13 cellular contexts compared by ENCODE assay signal in the genomic region with DNA sequence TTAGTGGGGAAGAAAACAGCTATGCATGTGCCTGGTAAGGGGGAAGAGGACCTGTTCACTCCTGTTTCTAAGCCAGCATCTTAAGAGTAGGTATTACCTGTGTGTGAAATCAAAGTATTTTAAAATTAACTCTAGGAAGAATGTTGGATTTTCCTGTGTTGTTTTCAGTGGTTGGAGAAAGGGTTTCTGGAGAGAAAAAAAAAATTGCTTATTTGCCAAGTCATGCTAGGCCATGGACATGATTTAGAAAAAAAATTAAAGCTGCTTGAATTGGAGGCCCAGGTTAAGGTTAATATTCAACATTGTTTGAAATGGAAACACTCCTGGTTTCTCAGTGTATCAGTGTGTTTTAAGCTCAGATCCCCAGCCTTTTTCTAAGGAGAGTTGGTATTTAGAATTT. TPM values are rescaled to one million over a fixed set of nuclear protein-coding genes. Genes with fewer than 3 reads are reported as not detected.
DNase-seq lines count a peak whose midpoint lies in the region; ATAC-seq and TF ChIP-seq lines count a peak whose summit lies in the region.
"Had no signal": no experiment of that assay in that cellular context is flagged by ENCODE, and none has a peak within 500 bp of the region (broad histone marks: within the 10 kb centered on the region; RNA-seq: fewer than 3 reads in every experiment).

No MANE protein-coding gene starts in this region.

- H3K36me3 Mint-ChIP-seq in MCF 10A (ENCODE audit: insufficient read depth, unreplicated experiment), result no peaks in the 10 kb centered on the region
- H3K36me3 Mint-ChIP-seq in activated CD8-positive, alpha-beta T cell treated with anti-CD3 and anti-CD28 coated beads for 36 hours (ENCODE audit: low read depth), result no peaks in the 10 kb centered on the region
- H3K36me3 Mint-ChIP-seq in natural killer cell treated with Interleukin-12 subunit alpha and Interleukin-12 subunit beta and Interleukin-15 and Interleukin-18, amount 100 ng/mL, for 72 hours, result no peaks in the 10 kb centered on the region

- POLR2A ChIA-PET in MCF 10A (lab: Yijun Ruan, JAX), result interaction anchor here (0.6 to 5.3 kb wide), 8 partner anchors 12 to 164 kb away, joined by 3 to 49 read pairs (median 4); a partner anchor contains a TSS
- POLR2A ChIA-PET in activated CD8-positive, alpha-beta T cell treated with anti-CD3 and anti-CD28 coated beads for 36 hours (lab: Charles Lee), result interaction anchor here (1.1 to 1.4 kb wide), 2 partner anchors 12 to 153 kb away, joined by 3 read pairs; no protein-coding TSS in a partner anchor

- H3K9me3 Mint-ChIP-seq in MCF 10A (ENCODE audit: unreplicated experiment), result no peaks in the 10 kb centered on the region
- H3K9me3 Mint-ChIP-seq in activated CD8-positive, alpha-beta T cell treated with anti-CD3 and anti-CD28 coated beads for 36 hours, result no peaks in the 10 kb centered on the region
- no peaks in the 10 kb centered on the region for H3K9me3 Mint-ChIP-seq in natural killer cell treated with Interleukin-12 subunit alpha and Interleukin-12 subunit beta and Interleukin-15 and Interleukin-18, amount 100 ng/mL, for 72 hours

- H3K36me3 ChIP-seq in breast epithelium (no peaks in the 10 kb centered on the region), iPS-15b (ENCODE audit: control insufficient read depth, insufficient read depth, low read length) (no peaks in the 10 kb centered on the region)
- H3K36me3 ChIP-seq: BLaER1, brain microvascular endothelial cell had no signal

- no peak overlapping the region for H3K27ac Mint-ChIP-seq in MCF 10A (ENCODE audit: low read depth, unreplicated experiment)
- H3K27ac Mint-ChIP-seq in activated CD8-positive, alpha-beta T cell treated with anti-CD3 and anti-CD28 coated beads for 36 hours, result no peak overlapping the region
- H3K27ac Mint-ChIP-seq in natural killer cell treated with Interleukin-12 subunit alpha and Interleukin-12 subunit beta and Interleukin-15 and Interleukin-18, amount 100 ng/mL, for 72 hours, result no peak overlapping the region

- no peak overlapping the region for H3K27ac ChIP-seq in breast epithelium
- peak overlapping the region; percentile 95 for H3K27ac ChIP-seq in substantia nigra (ENCODE audit: low read depth, low read length, poor library complexity, severe bottlenecking)
- H3K27ac ChIP-seq: brain microvascular endothelial cell had no signal

- DNase-seq in MCF 10A (ENCODE audit: unreplicated experiment) (no peak), breast epithelium (ENCODE audit: low spot score in 2 of 2) (no peak), substantia nigra (lab: John Stamatoyannopoulos, UW) (no peak), NCI-H2227 treated with DMSO at 0.1 percent for 48 hours (lab: John Stamatoyannopoulos, UW) (no peak)
- DNase-seq in activated CD8-positive, alpha-beta T cell treated with anti-CD3 and anti-CD28 coated beads for 36 hours, result no peak
- DNase-seq in natural killer cell treated with Interleukin-12 subunit alpha and Interleukin-12 subunit beta and Interleukin-15 and Interleukin-18, amount 100 ng/mL, for 72 hours (ENCODE audit: low spot score), result no peak
- DNase-seq: kidney glomerular epithelial cell, MV-4-11, NCI-H524 treated with DMSO at 0.1 percent for 48 hours had no signal

- no peaks in the 10 kb centered on the region for H3K27me3 ChIP-seq in breast epithelium
- peaks cover 25% of the 10 kb centered on the region for H3K27me3 ChIP-seq in iPS-15b (ENCODE audit: control insufficient read depth, insufficient read depth, low read length)
- H3K27me3 ChIP-seq: brain microvascular endothelial cell had no signal

- H3K4me1 ChIP-seq in breast epithelium (peaks cover 4% of the 10 kb centered on the region in 2 donors), iPS-15b (ENCODE audit: control insufficient read depth, insufficient read depth, low read length) (peaks cover 12% of the 10 kb centered on the region)

- no peak overlapping the region for H3K9ac ChIP-seq in iPS-15b (ENCODE audit: low read depth, low read length)

- H3K4me1 Mint-ChIP-seq in MCF 10A (ENCODE audit: insufficient read depth, unreplicated experiment), result peaks cover 5% of the 10 kb centered on the region
- H3K4me1 Mint-ChIP-seq in activated CD8-positive, alpha-beta T cell treated with anti-CD3 and anti-CD28 coated beads for 36 hours (ENCODE audit: low read depth), result peaks cover 17% of the 10 kb centered on the region
- H3K4me1 Mint-ChIP-seq in natural killer cell treated with Interleukin-12 subunit alpha and Interleukin-12 subunit beta and Interleukin-15 and Interleukin-18, amount 100 ng/mL, for 72 hours (ENCODE audit: low read depth in 2 of 2), result peaks cover 0 to 4% of the 10 kb centered on the region in 2 donors

- BruUV-seq in MCF 10A (replicated peaks; lab: Mats Ljungman, UMichigan), result no TSS peak

- H3K9me3 ChIP-seq in breast epithelium (no peaks in the 10 kb centered on the region), iPS-15b (ENCODE audit: control insufficient read depth, insufficient read depth, low read length) (no peaks in the 10 kb centered on the region)
- H3K9me3 ChIP-seq: BLaER1 had no signal

- CTCF ChIA-PET in MCF 10A (lab: Yijun Ruan, JAX), result interaction anchor here (0.5 to 1.9 kb wide), 16 partner anchors 18 to 1020 kb away, joined by 3 to 6 read pairs (median 4); no protein-coding TSS in a partner anchor
- CTCF ChIA-PET in activated CD8-positive, alpha-beta T cell treated with anti-CD3 and anti-CD28 coated beads for 36 hours (lab: Charles Lee), result interaction anchor here (2.0 to 2.3 kb wide), 2 partner anchors 12 to 193 kb away, joined by 6 to 8 read pairs; no protein-coding TSS in a partner anchor

- intact Hi-C loops in MCF 10A (cut with micrococcal nuclease) (loop anchor here (5.0 kb wide), 1 partner anchor 41 kb away; a partner anchor contains a TSS), breast epithelium (cut with DNase I; ENCODE audit: low total_unique reads) (no loop called here)
- intact Hi-C loops in activated CD8-positive, alpha-beta T cell treated with anti-CD3 and anti-CD28 coated beads for 36 hours (cut with micrococcal nuclease), result no loop called here

- no peaks in the 10 kb centered on the region for H3K27me3 Mint-ChIP-seq in MCF 10A (ENCODE audit: insufficient read depth, unreplicated experiment)
- peaks cover 34% of the 10 kb centered on the region for H3K27me3 Mint-ChIP-seq in activated CD8-positive, alpha-beta T cell treated with anti-CD3 and anti-CD28 coated beads for 36 hours
- peaks cover 37 to 38% of the 10 kb centered on the region in 2 donors for H3K27me3 Mint-ChIP-seq in natural killer cell treated with Interleukin-12 subunit alpha and Interleukin-12 subunit beta and Interleukin-15 and Interleukin-18, amount 100 ng/mL, for 72 hours

- peak overlapping the region in 1 of 3 donors; percentile 64 for H3K4me3 ChIP-seq in breast epithelium
- peak overlapping the region; percentile 72 for H3K4me3 ChIP-seq in iPS-15b (ENCODE audit: low read depth, low read length)

- TF ChIP-seq CTCF in MCF 10A (IDR thresholded peaks at IDR 0.05; ENCODE audit: unreplicated experiment) (no peak), breast epithelium (IDR thresholded peaks at IDR 0.05) (no peak)
- no peak for TF ChIP-seq CTCF in activated CD8-positive, alpha-beta T cell treated with anti-CD3 and anti-CD28 coated beads for 36 hours (IDR thresholded peaks at IDR 0.05)

- ATAC-seq in activated CD8-positive, alpha-beta T cell treated with anti-CD3 and anti-CD28 coated beads for 36 hours, result no peak
- ATAC-seq in HG03045 (IDR thresholded peaks at IDR 0.05; ENCODE audit: unreplicated experiment), result no peak
- no peak for ATAC-seq in natural killer cell treated with Interleukin-12 subunit alpha and Interleukin-12 subunit beta and Interleukin-15 and Interleukin-18, amount 100 ng/mL, for 72 hours

- TF ChIP-seq POLR2A in breast epithelium (IDR thresholded peaks at IDR 0.05), result no peak

- H3K4me3 Mint-ChIP-seq in MCF 10A (ENCODE audit: unreplicated experiment), result peak overlapping the region; percentile 60
- H3K4me3 Mint-ChIP-seq in activated CD8-positive, alpha-beta T cell treated with anti-CD3 and anti-CD28 coated beads for 36 hours, result peak overlapping the region; percentile 59
- H3K4me3 Mint-ChIP-seq in natural killer cell treated with Interleukin-12 subunit alpha and Interleukin-12 subunit beta and Interleukin-15 and Interleukin-18, amount 100 ng/mL, for 72 hours, result no peak overlapping the region

RNA-seq across cellular contexts. Expression of a gene that starts 42.8 kb away (rescaled TPM):
- total RNA-seq in MCF 10A (2022), result 7.9 and 8.4 TPM in 2 replicates
- 1 to 10 TPM in 2 of 3 donors, under 1 TPM in 1; 0.96 to 6.2 (median 4.2) TPM for total RNA-seq in breast epithelium
- 1 to 10 TPM; 2.1 to 2.2 TPM for total RNA-seq in activated CD8-positive, alpha-beta T cell treated with anti-CD3 and anti-CD28 coated beads for 36 hours
- 1 to 10 TPM; 1.6 to 10.0 TPM for total RNA-seq in natural killer cell treated with Interleukin-12 subunit alpha and Interleukin-12 subunit beta and Interleukin-15 and Interleukin-18, amount 100 ng/mL, for 72 hours
